24 cellular contexts compared by ENCODE assay signal in the genomic region with DNA sequence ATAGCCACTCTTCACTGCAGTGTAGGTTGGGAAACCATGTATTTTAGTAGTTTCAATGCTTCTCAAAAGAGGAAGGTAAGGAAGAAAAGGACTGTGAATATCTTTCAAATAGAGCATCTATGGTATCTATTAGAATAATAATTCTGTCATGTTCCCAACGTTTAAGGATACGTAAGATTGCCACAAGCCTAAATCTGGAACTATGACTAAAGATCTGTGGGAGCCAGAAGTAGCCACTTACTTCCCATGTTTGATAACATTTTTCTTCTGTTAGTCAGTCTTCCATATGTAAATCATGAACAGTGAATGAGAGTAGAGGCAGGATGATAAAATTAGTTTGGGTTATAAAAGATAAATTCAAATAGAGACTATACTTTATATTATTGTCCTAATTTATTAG. TPM values are rescaled to one million over a fixed set of nuclear protein-coding genes. Genes with fewer than 3 reads are reported as not detected.
DNase-seq lines count a peak whose midpoint lies in the region; TF ChIP-seq lines count a peak whose summit lies in the region.
"Had no signal": no experiment of that assay in that cellular context is flagged by ENCODE, and none has a peak within 500 bp of the region (broad histone marks: within the 10 kb centered on the region; RNA-seq: fewer than 3 reads in every experiment).

No MANE protein-coding gene starts in this region.

- H3K4me1 Mint-ChIP-seq in HFFc6 (ENCODE audit: low read depth) = peaks cover 26% of the 10 kb centered on the region; the same call in 1 of the 2 replicates

- H3K9me3 Mint-ChIP-seq in HFFc6 = peaks cover 18% of the 10 kb centered on the region; the same call in 1 of the 2 replicates

- TF ChIP-seq CTCF in HFFc6 (IDR thresholded peaks at IDR 0.05) (no peak), astrocyte of the cerebellum (IDR thresholded peaks at IDR 0.05; ENCODE audit: low read depth, low read length, missing control alignments) (no peak), fibroblast of the aortic adventitia (IDR thresholded peaks at IDR 0.05; ENCODE audit: insufficient read depth, low read length) (no peak)

- no peaks in the 10 kb centered on the region; the same call in 1 of the 2 replicates for H3K36me3 Mint-ChIP-seq in HFFc6 (ENCODE audit: low read depth)

- peak overlapping the region; percentile 21; the same call in 1 of the 2 replicates for H3K4me3 Mint-ChIP-seq in HFFc6
- H3K4me3 Mint-ChIP-seq: activated CD8-positive, alpha-beta T cell treated with anti-CD3 and anti-CD28 coated beads for 36 hours had no signal

- in situ Hi-C loops in astrocyte of the cerebellum (cut with HindIII; ENCODE audit: low sequenced_read_pairs) = no loop called here

- DNase-seq in A172 (ENCODE audit: low spot score) = peak; percentile 51
- no peak for DNase-seq in HFFc6
- peak; percentile 22 for DNase-seq in astrocyte of the cerebellum (ENCODE audit: low read depth)
- peak; percentile 78 for DNase-seq in fibroblast of the aortic adventitia (ENCODE audit: low read depth)
- DNase-seq in NCI-H69 (lab: John Stamatoyannopoulos, UW) = no peak
- DNase-seq in stimulated activated CD4-positive, alpha-beta T cell treated with anti-CD3 and anti-CD28 coated beads, Interleukin-2, amount 100 ng/mL, for 24 hours = no peak
- no peak for DNase-seq in stimulated activated CD4-positive, alpha-beta T cell treated with anti-CD3 and anti-CD28 coated beads, Interleukin-15, amount 100 ng/mL, for 24 hours
- no peak for DNase-seq in NOMO-1 (lab: John Stamatoyannopoulos, UW; ENCODE audit: unreplicated experiment in 2 of 2)
- DNase-seq: 8988T; activated CD4-positive, CD25-positive, alpha-beta regulatory T cell treated with anti-CD3 and anti-CD28 coated beads, Interleukin-2, amount 50 U/mL, for 72 hours; activated CD8-positive, alpha-beta T cell treated with anti-CD3 and anti-CD28 coated beads for 36 hours; activated naive CD4-positive, alpha-beta T cell; amygdala; C1 segment of cervical spinal cord; Karpas-422; kidney glomerular epithelial cell; mesenchymal stem cell; NCI-H1694 treated with DMSO at 0.1 percent for 48 hours; nucleus accumbens; stimulated activated CD4-positive, alpha-beta T cell treated with anti-CD3 and anti-CD28 coated beads, Interleukin-4, amount 100 ng/mL, for 4 hours; stimulated activated naive CD8-positive, alpha-beta T cell treated with anti-CD3 and anti-CD28 coated beads, Interleukin-15, Interleukin-2, amounts not matched to agents 100 U/mL and 50 U/mL, for 24 hours; tibial artery had no signal

- H3K4me3 ChIP-seq in astrocyte of the cerebellum (ENCODE audit: low read depth, low read length) = no peak overlapping the region
- H3K4me3 ChIP-seq in fibroblast of the aortic adventitia (ENCODE audit: low read depth, low read length) = no peak overlapping the region
- H3K4me3 ChIP-seq: tibial artery had no signal

- peak overlapping the region; percentile 69 for H3K27ac Mint-ChIP-seq in HFFc6
- H3K27ac Mint-ChIP-seq: activated CD8-positive, alpha-beta T cell treated with anti-CD3 and anti-CD28 coated beads for 36 hours had no signal

- H3K27me3 Mint-ChIP-seq in HFFc6 (ENCODE audit: insufficient read depth) = no peaks in the 10 kb centered on the region; the same call in 1 of the 2 replicates
- H3K27me3 Mint-ChIP-seq: activated CD8-positive, alpha-beta T cell treated with anti-CD3 and anti-CD28 coated beads for 36 hours had no signal

RNA-seq across cellular contexts. Expression of gene MROH2B, which starts 16.3 kb away (rescaled TPM):
- not detected in 2 replicates for total RNA-seq in A172 (2014; rRNA removed; shearing (Covaris generic))
- total RNA-seq in HFFc6 (2021; fragmentation: NEBNext Ultra II Directional; extraction: Animal tissue kit (Norgen Biotek cat#: 25700)) = not detected
- total RNA-seq in fibroblast of the aortic adventitia (ENCODE audit: low replicate concordance) = not detected in 2 replicates
- total RNA-seq: activated CD8-positive, alpha-beta T cell treated with anti-CD3 and anti-CD28 coated beads for 36 hours; myocyte; Right ventricle myocardium inferior had no signal

Comparison
In these comparisons a context has a peak if more than half of its experiments do, and no peak if none do; other contexts are left out.
1. DNase-seq: peak in A172 (single experiment), astrocyte of the cerebellum (single experiment) and fibroblast of the aortic adventitia (single experiment); none in HFFc6 (single experiment), NCI-H69 (single experiment), stimulated activated CD4-positive, alpha-beta T cell treated with anti-CD3 and anti-CD28 coated beads, Interleukin-2, amount 100 ng/mL, for 24 hours (0 of 2), stimulated activated CD4-positive, alpha-beta T cell treated with anti-CD3 and anti-CD28 coated beads, Interleukin-15, amount 100 ng/mL, for 24 hours (single experiment) and NOMO-1 (0 of 2).